Comparison of ENCODE assay signal across 22 cellular contexts in genomic region chr18:77547757-77548156, GRCh38.
A peak's percentile ranks its signal among the peaks of the same experiment; 100 is the strongest.
DNase-seq lines count a peak whose midpoint lies in the region; ATAC-seq and TF ChIP-seq lines count a peak whose summit lies in the region.
"Had no signal": no experiment of that assay in that cellular context is flagged by ENCODE, and none has a peak within 500 bp of the region (broad histone marks: within the 10 kb centered on the region; RNA-seq: fewer than 3 reads in every experiment).

No MANE protein-coding gene starts in this region.

- H4K20me1 ChIP-seq in MM.1S (ENCODE audit: insufficient read depth, low read length) = no peaks in the 10 kb centered on the region

- no peak overlapping the region for H2AFZ ChIP-seq in MM.1S (ENCODE audit: low read length)

- H3F3A ChIP-seq in MM.1S (ENCODE audit: insufficient read depth, low read length) = no peaks in the 10 kb centered on the region

- 62 to 67% methylated on average over 5 of the region's 5 CpGs for WGBS in lower leg skin, 2 donors

- ATAC-seq in Right ventricle myocardium inferior = peak; percentile 97
- ATAC-seq in mucosa of descending colon = peak; percentile 89
- no peak for ATAC-seq in GM18505 (IDR thresholded peaks at IDR 0.05; ENCODE audit: unreplicated experiment)

- no peaks in the 10 kb centered on the region for H3K9me2 ChIP-seq in MM.1S (replicated peaks; ENCODE audit: insufficient read depth, low read length)

- H3K4me1 ChIP-seq in right atrium auricular region (no peaks in the 10 kb centered on the region), left ventricle myocardium inferior (peaks cover 3% of the 10 kb centered on the region), mucosa of descending colon (ENCODE audit: low read depth) (peaks cover 11% of the 10 kb centered on the region), MM.1S (ENCODE audit: low read length) (no peaks in the 10 kb centered on the region)

- DNase-seq in Right ventricle myocardium inferior (ENCODE audit: missing footprints) = peak; percentile 71
- DNase-seq in right atrium auricular region (ENCODE audit: low spot score) = no peak
- DNase-seq in left ventricle myocardium inferior = peak; percentile 64
- peak in 2 of 3 donors; percentile 42 to 47 for DNase-seq in mucosa of descending colon
- no peak for DNase-seq in lower leg skin (ENCODE audit: low spot score in 2 of 2)
- DNase-seq in MM.1S = no peak
- no peak for DNase-seq in T-helper 2 cell
- DNase-seq: 8988T; Calu3; CD8-positive, alpha-beta memory T cell; DMS153; KG1; NCI-H1105; NCI-H1694; NCI-H2081 treated with DMSO at 0.1 percent for 48 hours; NCI-H2171 treated with DMSO at 0.1 percent for 48 hours; NCI-H524 treated with DMSO at 0.1 percent for 48 hours; NCI-H82; OCI-M1; SHP77 had no signal

- intact Hi-C loops in Right ventricle myocardium inferior (cut with DNase I) (no loop called here), left ventricle myocardium inferior (cut with micrococcal nuclease) (no loop called here), mucosa of descending colon (cut with DNase I, micrococcal nuclease) (no loop called here), lower leg skin (cut with DNase I; ENCODE audit: low total_unique reads) (no loop called here)

- TF ChIP-seq CTCF in right atrium auricular region (IDR thresholded peaks at IDR 0.05) = no peak
- no peak for TF ChIP-seq CTCF in left ventricle myocardium inferior (IDR thresholded peaks at IDR 0.05; ENCODE audit: borderline replicate concordance)
- no peak for TF ChIP-seq CTCF in mucosa of descending colon (IDR thresholded peaks at IDR 0.05)
- TF ChIP-seq CTCF in lower leg skin (IDR thresholded peaks at IDR 0.05) = no peak
- no peak for TF ChIP-seq CTCF in MM.1S (IDR thresholded peaks at IDR 0.05; ENCODE audit: low read length)

- H3K4me3 ChIP-seq in right atrium auricular region (no peak overlapping the region), left ventricle myocardium inferior (no peak overlapping the region), mucosa of descending colon (no peak overlapping the region), lower leg skin (ENCODE audit: low read depth, poor library complexity, severe bottlenecking) (no peak overlapping the region), MM.1S (ENCODE audit: low read length) (no peak overlapping the region)

- no peaks in the 10 kb centered on the region for H3K36me3 ChIP-seq in right atrium auricular region
- H3K36me3 ChIP-seq in left ventricle myocardium inferior = no peaks in the 10 kb centered on the region
- no peaks in the 10 kb centered on the region for H3K36me3 ChIP-seq in mucosa of descending colon (ENCODE audit: low read depth)
- no peaks in the 10 kb centered on the region for H3K36me3 ChIP-seq in MM.1S (replicated peaks; ENCODE audit: insufficient read depth, low read length)

- H3K79me2 ChIP-seq in MM.1S (ENCODE audit: low read length) = no peaks in the 10 kb centered on the region

- H3K9ac ChIP-seq in MM.1S (ENCODE audit: low read length) = no peak overlapping the region

- H3K27me3 ChIP-seq in right atrium auricular region (no peaks in the 10 kb centered on the region), left ventricle myocardium inferior (ENCODE audit: low read depth) (no peaks in the 10 kb centered on the region), MM.1S (replicated peaks; ENCODE audit: insufficient read depth, low read length) (no peaks in the 10 kb centered on the region)

- H3K9me3 ChIP-seq in right atrium auricular region (no peaks in the 10 kb centered on the region), left ventricle myocardium inferior (replicated peaks) (no peaks in the 10 kb centered on the region), mucosa of descending colon (no peaks in the 10 kb centered on the region), MM.1S (replicated peaks; ENCODE audit: insufficient read depth, low read length) (no peaks in the 10 kb centered on the region)

- TF ChIP-seq POLR2A in lower leg skin (IDR thresholded peaks at IDR 0.05) (no peak), GM18505 (IDR thresholded peaks at IDR 0.05; ENCODE audit: borderline replicate concordance, extremely low read depth, insufficient read depth, insufficient read length) (no peak)

- H3K4me2 ChIP-seq in MM.1S (ENCODE audit: low read depth, low read length) = no peak overlapping the region

- H3K27ac ChIP-seq in right atrium auricular region = no peak overlapping the region
- H3K27ac ChIP-seq in left ventricle myocardium inferior (replicated peaks) = peak overlapping the region; percentile 61
- H3K27ac ChIP-seq in MM.1S (ENCODE audit: low read length) = no peak overlapping the region
- H3K27ac ChIP-seq: C4-2B had no signal

Comparison
In these comparisons a context has a peak if more than half of its experiments do, and no peak if none do; other contexts are left out.
1. DNase-seq: peak in Right ventricle myocardium inferior (single experiment), left ventricle myocardium inferior (single experiment) and mucosa of descending colon (2 of 3); none in right atrium auricular region (single experiment), lower leg skin (0 of 2), MM.1S (single experiment) and T-helper 2 cell (0 of 5).